In the genomic region with DNA sequence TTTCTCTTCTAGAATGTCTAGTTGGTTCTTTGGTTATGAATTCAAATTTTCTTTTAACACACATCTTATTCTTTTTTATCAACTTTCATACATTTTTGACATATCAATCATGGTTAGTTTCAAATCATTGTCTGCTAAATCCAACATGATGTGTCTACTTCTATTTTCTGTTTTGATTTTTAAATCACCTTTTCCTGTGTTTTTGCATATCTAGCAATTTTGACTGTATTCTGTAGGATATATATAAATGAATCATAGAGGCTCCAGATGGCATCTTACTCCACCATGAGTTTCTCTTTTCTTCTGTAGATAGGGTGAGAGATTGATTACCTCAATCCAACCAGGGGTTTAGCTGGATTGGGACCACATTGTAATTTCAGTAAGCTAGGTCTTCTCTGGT, we compare ENCODE assay signal across 9 cellular contexts.
"Had no signal": no experiment of that assay in that cellular context is flagged by ENCODE, and none has a peak within 500 bp of the region (broad histone marks: within the 10 kb centered on the region; RNA-seq: fewer than 3 reads in every experiment).

No MANE protein-coding gene starts in this region.

- H2AFZ ChIP-seq: GM23338 had no signal

- DNase-seq: HFFc6, KBM-7 had no signal

- H3K36me3 ChIP-seq: HAP-1 had no signal

- H3K4me3 ChIP-seq: GM23338, HAP-1 had no signal

- H3K27ac Mint-ChIP-seq: GM23338, HFFc6 had no signal

- H3K9me3 Mint-ChIP-seq: GM23338, HFFc6 had no signal

- H3K9me3 ChIP-seq: HAP-1 had no signal

- ATAC-seq: GM23338, HCT116 had no signal

- H3K27ac ChIP-seq: KMS-11 had no signal

- FAIRE-seq: H1, H54, HTR-8/SVneo had no signal

- H3K4me2 ChIP-seq: GM23338, KMS-11 had no signal

- H3K4me3 Mint-ChIP-seq: GM23338, HFFc6 had no signal

- H3K9ac ChIP-seq: KMS-11 had no signal
